Comparison of ENCODE assay signal across 19 cellular contexts in genomic region chr9:72680593-72681317, GRCh38.
DNase-seq lines count a peak whose midpoint lies in the region; ATAC-seq and TF ChIP-seq lines count a peak whose summit lies in the region.
"Had no signal": no experiment of that assay in that cellular context is flagged by ENCODE, and none has a peak within 500 bp of the region (broad histone marks: within the 10 kb centered on the region; RNA-seq: fewer than 3 reads in every experiment).

No MANE protein-coding gene starts in this region.

- DNase-seq in NCI-H69 (lab: John Stamatoyannopoulos, UW) (peak; percentile 99), hepatocyte (ENCODE audit: low spot score) (no peak), progenitor cell of endocrine pancreas (ENCODE audit: low spot score, unreplicated experiment) (no peak), aorta (no peak)
- DNase-seq in activated naive CD4-positive, alpha-beta T cell treated with anti-CD3 and anti-CD28 coated beads, Interleukin-2, amount 50 U/mL, for 16 hours, result no peak
- DNase-seq in activated naive CD8-positive, alpha-beta T cell treated with anti-CD3 and anti-CD28 coated beads, Interleukin-2, amount 50 U/mL, for 24 hours, result no peak
- no peak for DNase-seq in activated naive CD4-positive, alpha-beta T cell treated with anti-CD3 and anti-CD28 coated beads, Interleukin-2, amount 50 U/mL, for 72 hours (ENCODE audit: low spot score in 2 of 2)
- DNase-seq: activated CD4-positive, alpha-beta T cell treated with anti-CD3 and anti-CD28 coated beads for 36 hours; activated CD8-positive, alpha-beta memory T cell treated with anti-CD3 and anti-CD28 coated beads, Interleukin-2, amount 50 U/mL, for 48 hours; effector memory CD4-positive, alpha-beta T cell; mammary epithelial cell; NCI-H2227 treated with DMSO at 0.1 percent for 48 hours; PC-9; T1000 had no signal

- H3K36me3 Mint-ChIP-seq in progenitor cell of endocrine pancreas (ENCODE audit: insufficient read depth), result no peaks in the 10 kb centered on the region
- no peaks in the 10 kb centered on the region for H3K36me3 Mint-ChIP-seq in activated naive CD8-positive, alpha-beta T cell treated with anti-CD3 and anti-CD28 coated beads, Interleukin-2, amount 50 U/mL, for 24 hours (ENCODE audit: low read depth)
- no peaks in the 10 kb centered on the region for H3K36me3 Mint-ChIP-seq in activated naive CD4-positive, alpha-beta T cell treated with anti-CD3 and anti-CD28 coated beads, Interleukin-2, amount 50 U/mL, for 72 hours
- H3K36me3 Mint-ChIP-seq: activated naive CD4-positive, alpha-beta T cell treated with anti-CD3 and anti-CD28 coated beads, Interleukin-2, amount 50 U/mL, for 24 hours had no signal

- H3K4me2 ChIP-seq in hepatocyte, result peak overlapping the region; percentile 51
- H3K4me2 ChIP-seq: PC-9 had no signal

- H2AFZ ChIP-seq in hepatocyte, result no peak overlapping the region
- H2AFZ ChIP-seq: PC-9 had no signal

- H3K4me1 ChIP-seq in HUES48 (ENCODE audit: control insufficient read depth, insufficient read depth, low read length), result peaks cover 36% of the 10 kb centered on the region
- H3K4me1 ChIP-seq in hepatocyte (ENCODE audit: insufficient read depth), result no peaks in the 10 kb centered on the region
- H3K4me1 ChIP-seq in aorta (ENCODE audit: control insufficient read depth in 1 of 2, insufficient read depth in 2 of 2, low read length in 2 of 2), result no peaks in the 10 kb centered on the region

- H3K27me3 Mint-ChIP-seq in progenitor cell of endocrine pancreas, result no peaks in the 10 kb centered on the region
- H3K27me3 Mint-ChIP-seq in activated naive CD8-positive, alpha-beta T cell treated with anti-CD3 and anti-CD28 coated beads, Interleukin-2, amount 50 U/mL, for 24 hours, result peaks cover 4% of the 10 kb centered on the region

- H3K27ac ChIP-seq in HUES48 (ENCODE audit: low read depth, low read length) (peak overlapping the region; percentile 99), hepatocyte (peak overlapping the region; percentile 70), aorta (ENCODE audit: low read depth in 1 of 2, low read length in 2 of 2) (no peak overlapping the region)
- H3K27ac ChIP-seq: C4-2B, PC-9, thoracic aorta had no signal

- no peaks in the 10 kb centered on the region for H3K79me2 ChIP-seq in hepatocyte

- no peaks in the 10 kb centered on the region for H3K9me3 Mint-ChIP-seq in progenitor cell of endocrine pancreas (ENCODE audit: low read depth)
- H3K9me3 Mint-ChIP-seq in activated naive CD8-positive, alpha-beta T cell treated with anti-CD3 and anti-CD28 coated beads, Interleukin-2, amount 50 U/mL, for 24 hours, result no peaks in the 10 kb centered on the region
- H3K9me3 Mint-ChIP-seq in activated naive CD4-positive, alpha-beta T cell treated with anti-CD3 and anti-CD28 coated beads, Interleukin-2, amount 50 U/mL, for 72 hours, result no peaks in the 10 kb centered on the region
- H3K9me3 Mint-ChIP-seq: activated naive CD4-positive, alpha-beta T cell treated with anti-CD3 and anti-CD28 coated beads, Interleukin-2, amount 50 U/mL, for 24 hours; nephron had no signal

- H3K27me3 ChIP-seq in HUES48 (ENCODE audit: control insufficient read depth, insufficient read depth, low read length) (no peaks in the 10 kb centered on the region), hepatocyte (no peaks in the 10 kb centered on the region), aorta (ENCODE audit: control insufficient read depth in 1 of 2, insufficient read depth in 2 of 2, low read length in 1 of 2) (peaks cover 0 to 1% of the 10 kb centered on the region in 2 donors)

- TF ChIP-seq CTCF in hepatocyte (IDR thresholded peaks at IDR 0.05; ENCODE audit: poor library complexity) (no peak), progenitor cell of endocrine pancreas (IDR thresholded peaks at IDR 0.05; ENCODE audit: unreplicated experiment) (no peak)

- WGBS in hepatocyte (ENCODE audit: low lambda C conversion rate, missing lambda C conversion rate), result 43% methylated on average over 2 of the region's 2 CpGs
- WGBS in aorta, 2 donors, result 24 to 26% methylated on average over 2 of the region's 2 CpGs

- intact Hi-C loops in aorta (cut with DNase I), result no loop called here

- H3K36me3 ChIP-seq in HUES48 (ENCODE audit: control insufficient read depth, insufficient read depth, low read length) (no peaks in the 10 kb centered on the region), hepatocyte (replicated peaks; ENCODE audit: insufficient read depth, low read depth) (no peaks in the 10 kb centered on the region), aorta (ENCODE audit: control insufficient read depth in 1 of 2, insufficient read depth in 2 of 2, low read length in 1 of 2) (no peaks in the 10 kb centered on the region)
- H3K36me3 ChIP-seq: thoracic aorta had no signal

- no peak overlapping the region for H3K4me3 Mint-ChIP-seq in progenitor cell of endocrine pancreas (ENCODE audit: low read depth)
- no peak overlapping the region for H3K4me3 Mint-ChIP-seq in activated naive CD8-positive, alpha-beta T cell treated with anti-CD3 and anti-CD28 coated beads, Interleukin-2, amount 50 U/mL, for 24 hours
- H3K4me3 Mint-ChIP-seq: activated CD4-positive, alpha-beta T cell treated with anti-CD3 and anti-CD28 coated beads for 36 hours; activated naive CD4-positive, alpha-beta T cell treated with anti-CD3 and anti-CD28 coated beads, Interleukin-2, amount 50 U/mL, for 24 hours; nephron had no signal

- peak overlapping the region; percentile 53 for H3K9ac ChIP-seq in HUES48 (ENCODE audit: low read depth, low read length)

- H3K27ac Mint-ChIP-seq in progenitor cell of endocrine pancreas, result peak overlapping the region; percentile 85
- no peak overlapping the region for H3K27ac Mint-ChIP-seq in activated naive CD8-positive, alpha-beta T cell treated with anti-CD3 and anti-CD28 coated beads, Interleukin-2, amount 50 U/mL, for 24 hours
- H3K27ac Mint-ChIP-seq in activated naive CD4-positive, alpha-beta T cell treated with anti-CD3 and anti-CD28 coated beads, Interleukin-2, amount 50 U/mL, for 72 hours, result no peak overlapping the region
- H3K27ac Mint-ChIP-seq: activated CD4-positive, alpha-beta T cell treated with anti-CD3 and anti-CD28 coated beads for 36 hours; activated naive CD4-positive, alpha-beta T cell treated with anti-CD3 and anti-CD28 coated beads, Interleukin-2, amount 50 U/mL, for 24 hours; nephron had no signal

- no peaks in the 10 kb centered on the region for H4K20me1 ChIP-seq in hepatocyte (ENCODE audit: insufficient read depth, poor library complexity, severe bottlenecking)

- no peaks in the 10 kb centered on the region for H3K9me3 ChIP-seq in HUES48 (ENCODE audit: control insufficient read depth, insufficient read depth, low read length)
- H3K9me3 ChIP-seq in hepatocyte (ENCODE audit: low read depth), result no peaks in the 10 kb centered on the region
- H3K9me3 ChIP-seq in aorta (ENCODE audit: control insufficient read depth, low read length), result no peaks in the 10 kb centered on the region
- H3K9me3 ChIP-seq: thoracic aorta had no signal

- no peaks in the 10 kb centered on the region for H3K9me2 ChIP-seq in hepatocyte (replicated peaks; ENCODE audit: insufficient read depth)

- no peak for ATAC-seq in aorta (ENCODE audit: low FRiP score)
- ATAC-seq in activated naive CD8-positive, alpha-beta T cell treated with anti-CD3 and anti-CD28 coated beads, Interleukin-2, amount 50 U/mL, for 24 hours, result no peak
- ATAC-seq in activated naive CD4-positive, alpha-beta T cell treated with anti-CD3 and anti-CD28 coated beads, Interleukin-2, amount 50 U/mL, for 72 hours, result no peak
- ATAC-seq: activated CD4-positive, alpha-beta T cell treated with anti-CD3 and anti-CD28 coated beads for 36 hours had no signal

- peak overlapping the region; percentile 42 for H3K4me3 ChIP-seq in HUES48 (ENCODE audit: low read depth, low read length)
- H3K4me3 ChIP-seq in hepatocyte, result no peak overlapping the region
- H3K4me3 ChIP-seq in aorta (ENCODE audit: low read length in 2 of 2), result no peak overlapping the region
- H3K4me3 ChIP-seq: PC-9, thoracic aorta had no signal

- H3K4me1 Mint-ChIP-seq in progenitor cell of endocrine pancreas (ENCODE audit: low read depth), result no peaks in the 10 kb centered on the region
- H3K4me1 Mint-ChIP-seq in activated naive CD8-positive, alpha-beta T cell treated with anti-CD3 and anti-CD28 coated beads, Interleukin-2, amount 50 U/mL, for 24 hours, result no peaks in the 10 kb centered on the region
- H3K4me1 Mint-ChIP-seq: activated CD4-positive, alpha-beta T cell treated with anti-CD3 and anti-CD28 coated beads for 36 hours; activated naive CD4-positive, alpha-beta T cell treated with anti-CD3 and anti-CD28 coated beads, Interleukin-2, amount 50 U/mL, for 24 hours had no signal

Comparison
In these comparisons a context has a peak if more than half of its experiments do, and no peak if none do; other contexts are left out.
1. H3K27ac ChIP-seq: peak in HUES48 (single experiment) and hepatocyte (single experiment); none in aorta (0 of 2).